In the genomic region with DNA sequence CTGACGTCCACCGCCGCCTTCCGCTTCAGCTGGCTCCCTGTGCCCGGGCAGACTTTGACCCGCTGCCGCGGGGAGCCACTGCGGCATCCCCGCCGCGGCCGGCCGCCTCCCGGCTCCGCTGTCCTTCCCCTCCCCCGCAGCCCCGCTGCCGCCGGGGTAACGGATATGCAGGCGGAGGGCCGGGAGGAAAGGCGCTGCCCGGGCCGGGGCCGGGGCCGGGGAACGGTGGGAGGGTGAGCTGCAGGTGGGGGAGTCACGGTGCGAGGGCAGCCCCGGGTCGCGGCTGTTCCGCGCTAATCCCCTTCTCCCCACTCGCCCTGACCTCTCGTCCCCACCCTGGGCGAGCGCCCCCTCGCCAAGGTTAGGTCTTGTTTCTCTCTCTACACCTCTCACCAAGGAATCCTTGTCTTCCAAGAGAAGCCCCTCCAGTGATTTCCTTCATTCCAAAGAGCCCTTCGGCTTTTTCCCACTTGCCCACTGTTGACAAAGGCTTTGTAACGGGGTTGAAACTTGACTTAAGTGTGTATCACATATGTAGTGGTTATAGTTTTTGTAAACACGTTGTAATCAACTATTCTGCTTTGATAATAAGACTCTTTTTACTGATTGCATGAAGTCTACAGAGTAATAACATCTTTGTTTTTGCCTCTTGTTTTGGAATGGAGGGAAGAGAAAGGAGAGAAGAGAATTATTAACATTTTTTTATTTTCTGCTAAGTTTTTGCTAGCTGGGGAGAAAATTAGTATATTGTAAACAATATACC, we compare ENCODE assay signal across 8 cellular contexts.
DNase-seq lines count a peak whose midpoint lies in the region; ATAC-seq lines count a peak whose summit lies in the region.

No MANE protein-coding gene starts in this region.

- H3K4me3 ChIP-seq in duodenal mucosa (ENCODE audit: low read depth in 1 of 2, low read length in 2 of 2): peak overlapping the region; percentile 96 to 97

- no peaks in the 10 kb centered on the region for H3K9me3 ChIP-seq in duodenal mucosa (ENCODE audit: control insufficient read depth in 1 of 2, low read length in 2 of 2)

- peak; percentile 30 for ATAC-seq in HG02610 (IDR thresholded peaks at IDR 0.05; ENCODE audit: unreplicated experiment)

- no peaks in the 10 kb centered on the region for H3K36me3 ChIP-seq in duodenal mucosa (ENCODE audit: control insufficient read depth in 1 of 2, insufficient read depth in 2 of 2, low read length in 2 of 2)

- peak overlapping the region; percentile 95 for H3K27ac ChIP-seq in duodenal mucosa (ENCODE audit: low read depth, low read length)

- H3K27me3 ChIP-seq in duodenal mucosa (ENCODE audit: control insufficient read depth in 1 of 2, insufficient read depth in 2 of 2, low read length in 2 of 2): no peaks in the 10 kb centered on the region

- DNase-seq in NCI-H2081 (lab: John Stamatoyannopoulos, UW): peak; percentile 58 to 65
- no peak for DNase-seq in NCI-H2081 treated with DMSO at 0.1 percent for 48 hours (lab: John Stamatoyannopoulos, UW)
- peak; percentile 80 for DNase-seq in NCI-H146 treated with DMSO at 0.1 percent for 48 hours (lab: John Stamatoyannopoulos, UW; ENCODE audit: unreplicated experiment)
- peak; percentile 73 for DNase-seq in activated CD4-positive, CD25-positive, alpha-beta regulatory T cell treated with anti-CD3 and anti-CD28 coated beads, Interleukin-2, amount 50 U/mL, for 72 hours
- DNase-seq in medulla oblongata (ENCODE audit: extremely low spot score): peak; percentile 69
- DNase-seq in stimulated activated CD8-positive, alpha-beta memory T cell treated with anti-CD3 and anti-CD28 coated beads, Interleukin-15, amount 100 ng/mL, for 1 hour (ENCODE audit: low read depth): peak; percentile 27

- peaks cover 24 to 32% of the 10 kb centered on the region in 2 donors for H3K4me1 ChIP-seq in duodenal mucosa (ENCODE audit: control insufficient read depth in 1 of 2, insufficient read depth in 2 of 2, low read length in 2 of 2)

- H3K9ac ChIP-seq in duodenal mucosa (ENCODE audit: low read depth in 1 of 2, low read length in 2 of 2): peak overlapping the region; percentile 78 to 90
